Comparison of ENCODE assay signal across 8 cellular contexts in genomic region chr1:93614550-93615200, GRCh38.
DNase-seq lines count a peak whose midpoint lies in the region; ATAC-seq lines count a peak whose summit lies in the region.

No MANE protein-coding gene starts in this region.

- H3K36me3 ChIP-seq in HUES48 (ENCODE audit: control insufficient read depth, insufficient read depth, low read length) (no peaks in the 10 kb centered on the region), skeletal muscle tissue (ENCODE audit: control insufficient read depth in 3 of 3, insufficient read depth in 3 of 3, low read length in 3 of 3) (no peaks in the 10 kb centered on the region)

- H3K9me3 ChIP-seq in HUES48 (ENCODE audit: control insufficient read depth, insufficient read depth, low read length) (no peaks in the 10 kb centered on the region), skeletal muscle tissue (ENCODE audit: control insufficient read depth in 3 of 3, low read length in 3 of 3) (no peaks in the 10 kb centered on the region)

- H3K4me1 ChIP-seq in HUES48 (ENCODE audit: control insufficient read depth, insufficient read depth, low read length) (peaks cover 54% of the 10 kb centered on the region), skeletal muscle tissue (ENCODE audit: control insufficient read depth in 3 of 3, insufficient read depth in 3 of 3, low read length in 3 of 3) (peaks cover 45 to 66% (median 53%) of the 10 kb centered on the region in 3 donors)

- no peak overlapping the region for H3K4me3 ChIP-seq in HUES48 (ENCODE audit: low read depth, low read length)
- H3K4me3 ChIP-seq in skeletal muscle tissue (ENCODE audit: low read length in 3 of 3), result peak overlapping the region in 2 of 3 donors; percentile 6 to 82

- H3K27me3 ChIP-seq in HUES48 (ENCODE audit: control insufficient read depth, insufficient read depth, low read length), result no peaks in the 10 kb centered on the region
- H3K27me3 ChIP-seq in skeletal muscle tissue (ENCODE audit: control insufficient read depth in 3 of 3, insufficient read depth in 3 of 3, low read length in 3 of 3), result no peaks in the 10 kb centered on the region

- peak; percentile 21 to 39 for DNase-seq in SHP77 (lab: John Stamatoyannopoulos, UW)
- peak; percentile 87 for DNase-seq in fibroblast of gingiva (ENCODE audit: low read depth)
- DNase-seq in RPMI8226, result no peak

- ATAC-seq in GM21367 (IDR thresholded peaks at IDR 0.05; ENCODE audit: unreplicated experiment) (no peak), GM19328 (IDR thresholded peaks at IDR 0.05; ENCODE audit: unreplicated experiment) (no peak), GM18861 (IDR thresholded peaks at IDR 0.05; ENCODE audit: unreplicated experiment) (no peak)

- H3K27ac ChIP-seq in HUES48 (ENCODE audit: low read depth, low read length) (peak overlapping the region; percentile 95), skeletal muscle tissue (ENCODE audit: low read depth, low read length) (peak overlapping the region; percentile 80)

- no peak overlapping the region for H3K9ac ChIP-seq in HUES48 (ENCODE audit: low read depth, low read length)
- H3K9ac ChIP-seq in skeletal muscle tissue (ENCODE audit: low read depth in 1 of 3, low read length in 3 of 3), result peak overlapping the region in 2 of 3 donors; percentile 83 to 93
